1 cellular context compared by ENCODE assay signal in the genomic region with DNA sequence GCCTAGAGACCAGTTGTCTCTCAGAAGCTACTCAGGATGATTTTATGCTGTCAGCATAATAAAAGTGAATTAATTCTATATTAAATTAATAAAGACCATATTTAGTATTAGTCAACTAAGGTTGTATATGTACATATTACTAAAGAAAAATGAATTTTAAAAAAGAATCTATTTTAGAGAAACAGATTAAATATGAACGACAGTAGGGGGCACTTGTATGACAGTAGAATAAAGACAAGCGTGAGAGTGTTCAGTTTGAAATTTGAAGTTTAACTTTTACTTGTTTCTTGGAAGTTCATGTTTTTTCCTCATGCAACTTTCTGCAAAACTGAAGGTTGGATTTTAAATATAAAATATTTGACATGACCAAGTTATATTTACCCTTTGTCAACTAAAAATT.
TF ChIP-seq lines count a peak whose summit lies in the region.

No MANE protein-coding gene starts in this region.

TF ChIP-seq in HCT116, 20 proteins besides CTCF, POLR2A, EP300 and RAD21 (continued from another document):
- TF ChIP-seq SIN3A (IDR thresholded peaks at IDR 0.05; ENCODE audit: low read depth) (no peak), TCF7L2 (IDR thresholded peaks at IDR 0.05; ENCODE audit: borderline replicate concordance, extremely low read depth, insufficient read depth, insufficient read length) (no peak), EGR1 (IDR thresholded peaks at IDR 0.05; ENCODE audit: low read depth) (no peak), REST (IDR thresholded peaks at IDR 0.05; ENCODE audit: low read depth) (no peak), CEBPB (IDR thresholded peaks at IDR 0.05; ENCODE audit: low read depth) (no peak), ZFX (IDR thresholded peaks at IDR 0.05) (no peak), YY1 (IDR thresholded peaks at IDR 0.05; ENCODE audit: extremely low read depth, insufficient replicate concordance, low read depth, low read length) (no peak)
